Comparison of ENCODE assay signal across 8 cellular contexts in the genomic region with DNA sequence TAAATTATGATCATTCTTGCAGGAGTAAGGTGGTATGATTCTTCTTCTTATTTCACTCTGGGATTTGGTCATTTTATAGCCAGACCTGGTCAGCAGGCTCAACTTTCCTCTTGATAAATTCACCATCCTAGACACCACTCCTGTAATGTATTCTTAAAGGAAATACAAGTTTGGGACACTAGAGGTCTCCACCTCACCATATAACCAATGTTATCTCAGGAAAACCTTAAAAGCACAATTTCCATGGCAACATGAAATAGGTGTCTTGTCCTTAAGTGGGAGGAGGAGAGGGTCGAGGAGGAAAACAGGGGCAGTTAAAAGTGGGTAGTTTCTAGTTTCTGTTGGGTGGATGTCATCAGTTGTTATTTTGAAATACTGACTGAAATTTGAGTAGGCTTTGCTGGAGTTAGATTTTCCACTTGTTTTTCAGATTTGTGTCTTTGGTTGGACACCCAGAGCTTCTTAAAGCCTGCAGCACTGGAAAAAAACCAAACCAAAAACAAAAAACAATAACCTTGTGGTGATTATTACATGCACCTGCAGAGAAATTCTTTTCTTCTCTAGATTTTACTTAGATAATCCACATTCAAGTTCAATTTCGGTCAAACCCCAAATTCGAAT.
A peak's percentile ranks its signal among the peaks of the same experiment; 100 is the strongest.
DNase-seq lines count a peak whose midpoint lies in the region; ATAC-seq and TF ChIP-seq lines count a peak whose summit lies in the region.

No MANE protein-coding gene starts in this region.

- H3K4me3 Mint-ChIP-seq in activated B cell treated with CpG ODN at 0.5 μM for 24 hours: no peak overlapping the region

- intact Hi-C loops in activated B cell treated with CpG ODN at 0.5 μM for 24 hours (cut with micrococcal nuclease) (loop anchor here (1.0 to 10.0 kb wide), 6 partner anchors 163 to 1270 kb away; partner anchors contain the start of gene PRKCQ), Right ventricle myocardium superior (cut with DNase I) (loop anchor here (10.0 kb wide), 1 partner anchor 258 kb away; no protein-coding TSS in a partner anchor), psoas muscle (cut with DNase I) (loop anchor here (5.0 to 10.0 kb wide), 3 partner anchors 48 to 250 kb away; no protein-coding TSS in a partner anchor)

- TF ChIP-seq CTCF in activated B cell treated with CpG ODN at 0.5 μM for 24 hours (IDR thresholded peaks at IDR 0.05): peak; percentile 25
- peak; percentile 72 for TF ChIP-seq CTCF in psoas muscle (IDR thresholded peaks at IDR 0.05)

- H3K9me3 Mint-ChIP-seq in activated B cell treated with CpG ODN at 0.5 μM for 24 hours: no peaks in the 10 kb centered on the region

- no peaks in the 10 kb centered on the region for H3K4me1 ChIP-seq in psoas muscle

- H3K36me3 ChIP-seq in psoas muscle (ENCODE audit: insufficient read depth in 1 of 2, low read depth in 1 of 2): no peaks in the 10 kb centered on the region

- H3K27me3 ChIP-seq in psoas muscle (ENCODE audit: insufficient read depth in 3 of 3, low read length in 2 of 3): no peaks in the 10 kb centered on the region

- CTCF ChIA-PET in activated B cell treated with CpG ODN at 0.5 μM for 24 hours (lab: Charles Lee): interaction anchor here (0.9 to 2.4 kb wide), 4 partner anchors 8 to 262 kb away, joined by 3 to 20 read pairs (median 6); no protein-coding TSS in a partner anchor

- no peak overlapping the region for H3K27ac ChIP-seq in psoas muscle

- H3K9me3 ChIP-seq in psoas muscle: no peaks in the 10 kb centered on the region

- WGBS in psoas muscle, 3 donors: 22 to 37% (median 24%) methylated on average over 3 of the region's 3 CpGs

- H3K27me3 Mint-ChIP-seq in activated B cell treated with CpG ODN at 0.5 μM for 24 hours: peaks cover 4% of the 10 kb centered on the region

- no peaks in the 10 kb centered on the region for H3K36me3 Mint-ChIP-seq in activated B cell treated with CpG ODN at 0.5 μM for 24 hours (ENCODE audit: low read depth)

- no peaks in the 10 kb centered on the region for H3K4me1 Mint-ChIP-seq in activated B cell treated with CpG ODN at 0.5 μM for 24 hours

- ATAC-seq in activated B cell treated with CpG ODN at 0.5 μM for 24 hours (ENCODE audit: low read depth) (peak; percentile 58), Right ventricle myocardium superior (ENCODE audit: poor library complexity) (peak; percentile 68), psoas muscle (peak; percentile 57 to 77 (median 73))

- POLR2A ChIA-PET in activated B cell treated with CpG ODN at 0.5 μM for 24 hours (lab: Charles Lee): no interaction called here

- peak; percentile 39 for DNase-seq in NOMO-1 treated with DMSO at 0.1 percent for 48 hours (lab: John Stamatoyannopoulos, UW; ENCODE audit: unreplicated experiment)
- no peak for DNase-seq in NOMO-1 treated with dmso at 0.1 percent for 144 hours (lab: John Stamatoyannopoulos, UW; ENCODE audit: unreplicated experiment)
- DNase-seq in Kasumi-1 (lab: John Stamatoyannopoulos, UW): peak; percentile 81 to 83
- DNase-seq in activated B cell treated with CpG ODN at 0.5 μM for 24 hours: no peak
- no peak for DNase-seq in Right ventricle myocardium superior
- no peak for DNase-seq in psoas muscle
- DNase-seq in COLO668 (lab: John Stamatoyannopoulos, UW; ENCODE audit: unreplicated experiment): no peak
- DNase-seq in activated CD4-positive, alpha-beta T cell treated with anti-CD3 and anti-CD28 coated beads, Interleukin-2, amount 50 U/mL, for 48 hours: no peak

- H3K4me3 ChIP-seq in psoas muscle: no peak overlapping the region

- H3K27ac Mint-ChIP-seq in activated B cell treated with CpG ODN at 0.5 μM for 24 hours: no peak overlapping the region

Comparison
In these comparisons a context has a peak if more than half of its experiments do, and no peak if none do; other contexts are left out.
1. DNase-seq: peak in NOMO-1 treated with DMSO at 0.1 percent for 48 hours (single experiment) and Kasumi-1 (2 of 2); none in NOMO-1 treated with dmso at 0.1 percent for 144 hours (single experiment), activated B cell treated with CpG ODN at 0.5 μM for 24 hours (single experiment), Right ventricle myocardium superior (single experiment), psoas muscle (0 of 2), COLO668 (single experiment) and activated CD4-positive, alpha-beta T cell treated with anti-CD3 and anti-CD28 coated beads, Interleukin-2, amount 50 U/mL, for 48 hours (0 of 2).
2. Peak in every context shown above with its lines, with median percentiles within 50 percentile points of each other: ATAC-seq.